23 cellular contexts compared by ENCODE assay signal in the genomic region with DNA sequence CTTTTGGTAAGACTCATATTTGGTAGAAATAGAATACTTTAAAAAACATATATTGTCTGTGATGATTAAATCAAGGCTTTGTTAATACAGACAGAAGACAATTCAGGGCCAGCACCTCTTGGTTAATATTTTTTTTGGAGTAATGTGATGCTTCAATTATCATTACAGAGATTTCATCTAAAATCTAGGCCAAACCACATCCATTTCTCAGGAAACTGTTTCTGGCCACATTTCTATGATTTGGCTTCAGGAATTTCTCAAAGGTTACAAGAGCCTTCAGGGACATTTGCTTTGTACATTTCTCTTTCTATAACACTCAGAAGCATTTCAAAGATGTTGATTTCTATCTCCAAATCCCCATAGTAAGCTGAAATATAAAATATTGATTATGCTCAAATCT.
"Had no signal": no experiment of that assay in that cellular context is flagged by ENCODE, and none has a peak within 500 bp of the region (broad histone marks: within the 10 kb centered on the region; RNA-seq: fewer than 3 reads in every experiment).

No MANE protein-coding gene starts in this region.

- H3K4me3 ChIP-seq: left ventricle myocardium inferior, lung, mucosa of descending colon, ovary, right atrium auricular region, right lobe of liver, smooth muscle cell, testis, thyroid gland, transverse colon, upper lobe of left lung, vagina had no signal

- H3K36me3 ChIP-seq: left ventricle myocardium inferior, ovary, right atrium auricular region, right lobe of liver, thyroid gland, transverse colon, upper lobe of left lung, vagina had no signal

- H3K4me2 ChIP-seq: smooth muscle cell had no signal

- H3K27me3 ChIP-seq: ovary, right atrium auricular region, right lobe of liver, testis, thyroid gland, transverse colon, upper lobe of left lung, vagina had no signal

- H3K27ac ChIP-seq: left ventricle myocardium inferior, ovary, right atrium auricular region, right lobe of liver, testis, thyroid gland, transverse colon, upper lobe of left lung, vagina had no signal

- DNase-seq: islet precursor cell; left ventricle myocardium inferior; midbrain; mucosa of descending colon; naive thymus-derived CD4-positive, alpha-beta T cell; ovary; right lobe of liver; stimulated activated CD4-positive, alpha-beta T cell treated with anti-CD3 and anti-CD28 coated beads, Interleukin-1b, Interleukin-23, amount 100 ng/mL, for 48 hours; stimulated activated CD4-positive, alpha-beta T cell treated with anti-CD3 and anti-CD28 coated beads, Interleukin-2, amount 100 ng/mL, for 48 hours; stimulated activated CD4-positive, alpha-beta T cell treated with anti-CD3 and anti-CD28 coated beads, Interleukin-4, amount 100 ng/mL, for 4 hours; stimulated activated CD8-positive, alpha-beta memory T cell treated with anti-CD3 and anti-CD28 coated beads, Interleukin-4, amount 100 ng/mL, for 48 hours; stimulated activated naive CD4-positive, alpha-beta T cell treated with Interleukin-2 at 50 U/mL for 16 hours; stimulated activated naive CD8-positive, alpha-beta T cell treated with anti-CD3 and anti-CD28 coated beads, Interleukin-15, amount 100 ng/mL, for 72 hours; testis; thyroid gland; transverse colon; upper lobe of left lung had no signal

- ATAC-seq: mucosa of descending colon; naive thymus-derived CD4-positive, alpha-beta T cell; natural killer cell treated with Interleukin-12 subunit alpha and Interleukin-12 subunit beta and Interleukin-15 and Interleukin-18, amount 100 ng/mL, for 72 hours; right lobe of liver; stimulated activated memory B cell treated with anti-CD40 and anti-IgM and Interleukin-4, amounts not matched to agents 10 μg/mL and 1 μg/mL and 100 μg/mL, for 72 hours; stimulated activated naive CD8-positive, alpha-beta T cell treated with anti-CD3 and anti-CD28 coated beads, Interleukin-15, amount 100 ng/mL, for 72 hours had no signal

- H3K4me1 ChIP-seq: left ventricle myocardium inferior, right atrium auricular region, right lobe of liver, testis, thyroid gland, transverse colon, upper lobe of left lung, vagina had no signal

- H3K9me3 ChIP-seq: left ventricle myocardium inferior, mucosa of descending colon, ovary, right atrium auricular region, right lobe of liver, testis, thyroid gland, transverse colon, upper lobe of left lung, vagina had no signal
